Comparison of ENCODE assay signal across 19 cellular contexts in the genomic region with DNA sequence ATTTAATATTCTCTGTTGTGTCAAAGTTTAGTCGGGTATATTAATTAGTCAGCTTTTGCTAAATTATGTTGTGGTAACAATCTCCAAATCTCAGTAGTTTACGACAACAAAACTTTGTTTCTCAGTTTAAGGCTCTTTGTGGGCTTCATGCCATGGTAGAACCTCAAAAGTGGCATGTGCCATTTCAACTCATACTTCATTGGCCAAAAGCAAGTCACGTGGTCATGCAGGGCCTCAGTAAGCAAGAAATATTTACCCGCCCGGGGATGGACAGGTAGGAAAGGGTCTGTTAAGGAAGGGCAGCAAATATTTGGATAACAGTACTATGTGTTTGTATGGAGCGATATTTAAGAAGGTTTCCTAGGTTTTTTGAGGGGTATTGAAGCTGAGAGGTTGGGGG.
"Had no signal": no experiment of that assay in that cellular context is flagged by ENCODE, and none has a peak within 500 bp of the region (broad histone marks: within the 10 kb centered on the region; RNA-seq: fewer than 3 reads in every experiment).

No MANE protein-coding gene starts in this region.

- H3K27ac Mint-ChIP-seq: activated CD4-positive, alpha-beta memory T cell treated with anti-CD3 and anti-CD28 coated beads, Interleukin-2, amount 10 ng/mL, durations not matched to agents 7 days and 5 days; activated CD4-positive, alpha-beta T cell treated with anti-CD3 and anti-CD28 coated beads, Interleukin-2, amount 10 ng/mL, durations not matched to agents 7 days and 5 days; activated naive CD4-positive, alpha-beta T cell treated with anti-CD3 and anti-CD28 coated beads, Interleukin-2, amount 10 ng/mL, durations not matched to agents 7 days and 5 days; activated naive CD8-positive, alpha-beta T cell treated with anti-CD3 and anti-CD28 coated beads for 36 hours; activated T-cell treated with anti-CD3 and anti-CD28 coated beads, Interleukin-2, amount 50 U/mL, for 72 hours; activated T-helper 2 cell treated with anti-CD3 and anti-CD28 coated beads, Interferon-gamma antibody, Interleukin-2, Interleukin-4, amounts not matched to agents 10 μg/mL and 5 μg/mL and 100 μg/mL, durations not matched to agents 14 hours and 24 hours and 36 hours; T-helper 17 cell had no signal

- DNase-seq: activated CD4-positive, alpha-beta memory T cell treated with anti-CD3 and anti-CD28 coated beads, Interleukin-2, amount 10 ng/mL, durations not matched to agents 7 days and 5 days; activated CD4-positive, alpha-beta T cell treated with anti-CD3 and anti-CD28 coated beads, Interleukin-2, amount 10 ng/mL, durations not matched to agents 7 days and 5 days; activated CD4-positive, CD25-positive, alpha-beta regulatory T cell; activated gamma-delta T cell treated with Interleukin-2 at 50 U/mL for 16 hours; activated naive CD4-positive, alpha-beta T cell treated with anti-CD3 and anti-CD28 coated beads, Interleukin-2, amount 10 ng/mL, durations not matched to agents 7 days and 5 days; activated naive CD8-positive, alpha-beta T cell treated with anti-CD3 and anti-CD28 coated beads for 36 hours; activated T-cell treated with anti-CD3 and anti-CD28 coated beads, Interleukin-2, amount 50 U/mL, for 72 hours; cerebellar nuclear complex; Karpas-422; NCI-H1105 treated with DMSO at 0.1 percent for 48 hours; NCI-H1930; NCI-H2171; NCI-H226; NCI-H526; NCI-H774; SIG-M5; T-helper 17 cell; T1000 had no signal

- ATAC-seq: activated T-cell treated with anti-CD3 and anti-CD28 coated beads, Interleukin-2, amount 50 U/mL, for 72 hours; T-helper 17 cell had no signal

- H3K4me3 Mint-ChIP-seq: activated CD4-positive, alpha-beta memory T cell treated with anti-CD3 and anti-CD28 coated beads, Interleukin-2, amount 10 ng/mL, durations not matched to agents 7 days and 5 days; activated CD4-positive, alpha-beta T cell treated with anti-CD3 and anti-CD28 coated beads, Interleukin-2, amount 10 ng/mL, durations not matched to agents 7 days and 5 days; activated naive CD4-positive, alpha-beta T cell treated with anti-CD3 and anti-CD28 coated beads, Interleukin-2, amount 10 ng/mL, durations not matched to agents 7 days and 5 days; activated naive CD8-positive, alpha-beta T cell treated with anti-CD3 and anti-CD28 coated beads for 36 hours; activated T-cell treated with anti-CD3 and anti-CD28 coated beads, Interleukin-2, amount 50 U/mL, for 72 hours; T-helper 17 cell had no signal

- H3K36me3 Mint-ChIP-seq: activated naive CD4-positive, alpha-beta T cell treated with anti-CD3 and anti-CD28 coated beads, Interleukin-2, amount 10 ng/mL, durations not matched to agents 7 days and 5 days; activated naive CD8-positive, alpha-beta T cell treated with anti-CD3 and anti-CD28 coated beads for 36 hours had no signal

- H3K4me1 Mint-ChIP-seq: activated CD4-positive, alpha-beta memory T cell treated with anti-CD3 and anti-CD28 coated beads, Interleukin-2, amount 10 ng/mL, durations not matched to agents 7 days and 5 days; activated CD4-positive, alpha-beta T cell treated with anti-CD3 and anti-CD28 coated beads, Interleukin-2, amount 10 ng/mL, durations not matched to agents 7 days and 5 days; activated naive CD4-positive, alpha-beta T cell treated with anti-CD3 and anti-CD28 coated beads, Interleukin-2, amount 10 ng/mL, durations not matched to agents 7 days and 5 days; activated naive CD8-positive, alpha-beta T cell treated with anti-CD3 and anti-CD28 coated beads for 36 hours; T-helper 17 cell had no signal

- H3K27me3 Mint-ChIP-seq: activated naive CD4-positive, alpha-beta T cell treated with anti-CD3 and anti-CD28 coated beads, Interleukin-2, amount 10 ng/mL, durations not matched to agents 7 days and 5 days; activated naive CD8-positive, alpha-beta T cell treated with anti-CD3 and anti-CD28 coated beads for 36 hours had no signal

- H3K9me3 Mint-ChIP-seq: activated CD4-positive, alpha-beta memory T cell treated with anti-CD3 and anti-CD28 coated beads, Interleukin-2, amount 10 ng/mL, durations not matched to agents 7 days and 5 days; activated CD4-positive, alpha-beta T cell treated with anti-CD3 and anti-CD28 coated beads, Interleukin-2, amount 10 ng/mL, durations not matched to agents 7 days and 5 days; activated naive CD4-positive, alpha-beta T cell treated with anti-CD3 and anti-CD28 coated beads, Interleukin-2, amount 10 ng/mL, durations not matched to agents 7 days and 5 days; activated naive CD8-positive, alpha-beta T cell treated with anti-CD3 and anti-CD28 coated beads for 36 hours; activated T-cell treated with anti-CD3 and anti-CD28 coated beads, Interleukin-2, amount 50 U/mL, for 72 hours; activated T-helper 2 cell treated with anti-CD3 and anti-CD28 coated beads, Interferon-gamma antibody, Interleukin-2, Interleukin-4, amounts not matched to agents 10 μg/mL and 5 μg/mL and 100 μg/mL, durations not matched to agents 14 hours and 24 hours and 36 hours had no signal
